ENCODE assay signal across 8 cellular contexts in the genomic region with DNA sequence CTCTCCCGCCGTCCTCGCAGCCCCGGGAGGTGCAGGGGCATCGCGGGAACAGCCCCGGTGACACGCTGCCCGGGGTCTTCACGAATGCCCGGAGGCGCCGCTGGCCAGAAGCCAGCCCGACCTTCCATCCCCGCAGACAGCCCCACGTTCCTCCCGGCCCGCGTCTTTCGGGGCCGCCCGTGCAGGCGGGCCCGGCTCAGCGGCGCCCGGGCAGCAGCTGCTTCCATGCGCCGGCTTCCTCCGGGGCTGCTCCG. TPM values are rescaled to one million over a fixed set of nuclear protein-coding genes. Genes with fewer than 3 reads are reported as not detected.
DNase-seq lines count a peak whose midpoint lies in the region; ATAC-seq and TF ChIP-seq lines count a peak whose summit lies in the region.

No MANE protein-coding gene starts in this region.

- TF ChIP-seq CTCF in LNCaP clone FGC (IDR thresholded peaks at IDR 0.05; ENCODE audit: control insufficient read depth, extremely low read depth, insufficient read depth) (no peak), endodermal cell (conservative IDR thresholded peaks at IDR 0.05) (no peak), neutrophil (IDR thresholded peaks at IDR 0.05) (no peak)

- H3K27ac ChIP-seq in endodermal cell (ENCODE audit: low read depth, low read length) (peak overlapping the region; percentile 87), neutrophil (peak overlapping the region; percentile 96)

- peak overlapping the region; percentile 59 for H3K9ac ChIP-seq in endodermal cell (ENCODE audit: extremely low read depth, low read length, poor library complexity, severe bottlenecking)

- H3K27ac Mint-ChIP-seq in activated T-cell treated with anti-CD3 and anti-CD28 coated beads, Interleukin-2, amount 50 U/mL, for 72 hours = no peak overlapping the region
- H3K27ac Mint-ChIP-seq in endodermal cell = no peak overlapping the region

- H3K4me1 ChIP-seq in endodermal cell (ENCODE audit: control insufficient read depth, insufficient read depth, low read length) = peaks cover 6% of the 10 kb centered on the region
- peaks cover 32 to 47% of the 10 kb centered on the region in 2 experiments for H3K4me1 ChIP-seq in neutrophil (ENCODE audit: control insufficient read depth in 1 of 2, insufficient read depth in 1 of 2, low read depth in 1 of 2, low read length in 1 of 2)

- no peak for DNase-seq in activated T-cell treated with anti-CD3 and anti-CD28 coated beads, Interleukin-2, amount 50 U/mL, for 72 hours
- DNase-seq in activated T-cell treated with anti-CD3 and anti-CD28 coated beads for 4 hours (no peak), LNCaP clone FGC (ENCODE audit: low read depth) (no peak), endodermal cell (no peak), NOMO-1 treated with dmso at 0.1 percent for 144 hours (lab: John Stamatoyannopoulos, UW; ENCODE audit: unreplicated experiment) (no peak), LoVo (ENCODE audit: low spot score) (no peak), RKO (ENCODE audit: low spot score) (no peak)

- H3K4me3 Mint-ChIP-seq in activated T-cell treated with anti-CD3 and anti-CD28 coated beads, Interleukin-2, amount 50 U/mL, for 72 hours = peak overlapping the region; percentile 87 to 95
- peak overlapping the region; percentile 64 for H3K4me3 Mint-ChIP-seq in endodermal cell

- H3K27me3 ChIP-seq in endodermal cell (ENCODE audit: control insufficient read depth, insufficient read depth, low read length, poor library complexity, severe bottlenecking) = peaks cover 29% of the 10 kb centered on the region
- peaks cover 37% of the 10 kb centered on the region for H3K27me3 ChIP-seq in neutrophil

- H3K4me3 ChIP-seq in LNCaP clone FGC (ENCODE audit: low read depth, low read length) (peak overlapping the region; percentile 73), endodermal cell (ENCODE audit: low read length) (peak overlapping the region; percentile 78), neutrophil (ENCODE audit: low read depth in 1 of 2, low read length in 1 of 2) (peak overlapping the region; percentile 81 to 97)

- H3K36me3 ChIP-seq in endodermal cell (ENCODE audit: control insufficient read depth, insufficient read depth, low read length) = no peaks in the 10 kb centered on the region
- no peaks in the 10 kb centered on the region for H3K36me3 ChIP-seq in neutrophil

- H3K9me3 ChIP-seq in endodermal cell (ENCODE audit: control insufficient read depth, low read length) = no peaks in the 10 kb centered on the region
- H3K9me3 ChIP-seq in neutrophil = no peaks in the 10 kb centered on the region

- H3K4me1 Mint-ChIP-seq in activated T-cell treated with anti-CD3 and anti-CD28 coated beads, Interleukin-2, amount 50 U/mL, for 72 hours (ENCODE audit: low read depth) = peaks cover 35% of the 10 kb centered on the region
- peaks cover 5% of the 10 kb centered on the region for H3K4me1 Mint-ChIP-seq in endodermal cell

- ATAC-seq in activated T-cell treated with anti-CD3 and anti-CD28 coated beads, Interleukin-2, amount 50 U/mL, for 72 hours (replicated peaks in 1 of 2) = peak; percentile 1 to 2

- no peaks in the 10 kb centered on the region for H3K9me3 Mint-ChIP-seq in activated T-cell treated with anti-CD3 and anti-CD28 coated beads, Interleukin-2, amount 50 U/mL, for 72 hours
- peaks cover 3% of the 10 kb centered on the region for H3K9me3 Mint-ChIP-seq in endodermal cell

- no peaks in the 10 kb centered on the region for H3K27me3 Mint-ChIP-seq in activated T-cell treated with anti-CD3 and anti-CD28 coated beads, Interleukin-2, amount 50 U/mL, for 72 hours (ENCODE audit: low read depth)
- peaks cover 36% of the 10 kb centered on the region for H3K27me3 Mint-ChIP-seq in endodermal cell (ENCODE audit: insufficient read depth)

- H3K36me3 Mint-ChIP-seq in activated T-cell treated with anti-CD3 and anti-CD28 coated beads, Interleukin-2, amount 50 U/mL, for 72 hours (ENCODE audit: insufficient read depth in 2 of 2) = peaks cover 0 to 1% of the 10 kb centered on the region in 2 donors
- no peaks in the 10 kb centered on the region for H3K36me3 Mint-ChIP-seq in endodermal cell (ENCODE audit: low read depth)

- WGBS in endodermal cell (ENCODE audit: insufficient coverage in 1 of 2, insufficient read length in 1 of 2), 2 experiments = 0 to 1% methylated on average over 13 to 31 of the region's 31 CpGs

RNA-seq across cellular contexts. Expression of gene TEDC1, which starts 0.8 kb away (rescaled TPM):
- 10 to 100 TPM; 33.0 to 36.9 TPM for total RNA-seq in activated T-cell treated with anti-CD3 and anti-CD28 coated beads, Interleukin-2, amount 50 U/mL, for 72 hours
- 10 to 100 TPM in 1 of 2 donors, 1 to 10 TPM in 1; 9.1 to 23.8 TPM for total RNA-seq in endodermal cell
- 21.3 TPM for polyA plus RNA-seq in endodermal cell (2013, experiment 1 of 2)
- 19.0 TPM for polyA plus RNA-seq in endodermal cell (2013, experiment 2 of 2)

RNA-seq across cellular contexts. Expression of gene CRIP1, which starts 3.6 kb away (rescaled TPM):
- total RNA-seq in activated T-cell treated with anti-CD3 and anti-CD28 coated beads, Interleukin-2, amount 50 U/mL, for 72 hours = 100 to 1,000 TPM; 146 to 174 TPM
- 10 to 100 TPM in 1 of 2 donors, 1 to 10 TPM in 1; 7.0 to 47.1 TPM for total RNA-seq in endodermal cell
- polyA plus RNA-seq in endodermal cell (2013, experiment 1 of 2) = 29.7 TPM
- 32.3 TPM for polyA plus RNA-seq in endodermal cell (2013, experiment 2 of 2)

RNA-seq across cellular contexts. Expression of gene CRIP2, which starts 15.6 kb away (rescaled TPM):
- 1 to 10 TPM; 1.1 to 1.3 TPM for total RNA-seq in activated T-cell treated with anti-CD3 and anti-CD28 coated beads, Interleukin-2, amount 50 U/mL, for 72 hours
- 1 to 10 TPM; 3.9 to 5.3 TPM for total RNA-seq in endodermal cell
- 96.3 TPM for polyA plus RNA-seq in endodermal cell (2013, experiment 1 of 2)
- polyA plus RNA-seq in endodermal cell (2013, experiment 2 of 2) = 93.1 TPM

RNA-seq across cellular contexts. Expression of gene TMEM121, which starts 36.1 kb away (rescaled TPM):
- total RNA-seq in activated T-cell treated with anti-CD3 and anti-CD28 coated beads, Interleukin-2, amount 50 U/mL, for 72 hours = 1 to 10 TPM; 6.3 to 7.9 TPM
- total RNA-seq in endodermal cell = 1 to 10 TPM in 1 of 2 donors, under 1 TPM in 1; 0.29 to 1.5 TPM
- polyA plus RNA-seq in endodermal cell (2013, experiment 1 of 2) = 5.8 TPM
- 6.1 TPM for polyA plus RNA-seq in endodermal cell (2013, experiment 2 of 2)
